ENCODE assay signal across 10 cellular contexts in genomic region chr3:52090620-52091468, GRCh38. TPM values are rescaled to one million over a fixed set of nuclear protein-coding genes. Genes with fewer than 3 reads are reported as not detected.
DNase-seq lines count a peak whose midpoint lies in the region.
"Had no signal": no experiment of that assay in that cellular context is flagged by ENCODE, and none has a peak within 500 bp of the region (broad histone marks: within the 10 kb centered on the region; RNA-seq: fewer than 3 reads in every experiment).

No MANE protein-coding gene starts in this region.

- peaks cover 65% of the 10 kb centered on the region for H3K4me1 ChIP-seq in mesodermal cell (ENCODE audit: control insufficient read depth, insufficient read depth, low read length, poor library complexity, severe bottlenecking)
- H3K4me1 ChIP-seq: parathyroid adenoma had no signal

- DNase-seq in RPMI7951 (ENCODE audit: low read depth) (peak; percentile 25), ecto neural progenitor cell (ENCODE audit: low spot score) (peak; percentile 61), anterior cingulate cortex (lab: John Stamatoyannopoulos, UW) (no peak), RPMI8226 (no peak), D341Med (ENCODE audit: low spot score) (no peak)
- DNase-seq in activated CD4-positive, alpha-beta T cell treated with anti-CD3 and anti-CD28 coated beads, Interleukin-2, amount 50 U/mL, for 48 hours: no peak
- DNase-seq: effector memory CD4-positive, alpha-beta T cell had no signal

- 88 to 100% methylated on average over 5 to 12 of the region's 12 CpGs for WGBS in mesodermal cell (ENCODE audit: insufficient coverage in 2 of 2), 2 experiments

- no peak overlapping the region for H3K4me3 ChIP-seq in mesodermal cell (ENCODE audit: extremely low read depth, insufficient read depth, low read length, poor library complexity, severe bottlenecking)

- H3K9me3 ChIP-seq in mesodermal cell (ENCODE audit: control insufficient read depth, low read length): no peaks in the 10 kb centered on the region

- peak overlapping the region; percentile 96 for H3K27ac ChIP-seq in mesodermal cell (ENCODE audit: low read depth, low read length, severe bottlenecking)
- peak overlapping the region; percentile 81 for H3K27ac ChIP-seq in temporal lobe (ENCODE audit: low read depth, low read length)
- H3K27ac ChIP-seq: parathyroid adenoma had no signal

- H3K36me3 ChIP-seq in mesodermal cell (ENCODE audit: control insufficient read depth, insufficient read depth, low read length): peaks cover 14% of the 10 kb centered on the region

RNA-seq across cellular contexts. Expression of gene DUSP7, which starts 34.5 kb away (rescaled TPM):
- total RNA-seq in RPMI7951 (2014; rRNA removed; shearing (Covaris generic)): 16.9 and 18.5 TPM in 2 replicates
- polyA plus RNA-seq in mesodermal cell (2013, experiment 1 of 2): 23.1 TPM
- 19.8 TPM for polyA plus RNA-seq in mesodermal cell (2013, experiment 2 of 2)
- 7.9 TPM for total RNA-seq in temporal lobe

Comparison
In these comparisons a context has a peak if more than half of its experiments do, and no peak if none do; other contexts are left out.
1. DNase-seq: peak in RPMI7951 (single experiment) and ecto neural progenitor cell (single experiment); none in anterior cingulate cortex (0 of 58), RPMI8226 (single experiment), D341Med (single experiment) and activated CD4-positive, alpha-beta T cell treated with anti-CD3 and anti-CD28 coated beads, Interleukin-2, amount 50 U/mL, for 48 hours (0 of 2).